ENCODE assay signal across 1 cellular context in genomic region chr19:16118489-16119033, GRCh38.
TF ChIP-seq lines count a peak whose summit lies in the region.

No MANE protein-coding gene starts in this region.

TF ChIP-seq in GM12878, 131 proteins besides CTCF, POLR2A, EP300 and RAD21 (continued from another document):
- TF ChIP-seq, protein P1, sequence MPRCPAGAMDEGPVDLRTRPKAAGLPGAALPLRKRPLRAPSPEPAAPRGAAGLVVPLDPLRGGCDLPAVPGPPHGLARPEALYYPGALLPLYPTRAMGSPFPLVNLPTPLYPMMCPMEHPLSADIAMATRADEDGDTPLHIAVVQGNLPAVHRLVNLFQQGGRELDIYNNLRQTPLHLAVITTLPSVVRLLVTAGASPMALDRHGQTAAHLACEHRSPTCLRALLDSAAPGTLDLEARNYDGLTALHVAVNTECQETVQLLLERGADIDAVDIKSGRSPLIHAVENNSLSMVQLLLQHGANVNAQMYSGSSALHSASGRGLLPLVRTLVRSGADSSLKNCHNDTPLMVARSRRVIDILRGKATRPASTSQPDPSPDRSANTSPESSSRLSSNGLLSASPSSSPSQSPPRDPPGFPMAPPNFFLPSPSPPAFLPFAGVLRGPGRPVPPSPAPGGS (IDR thresholded peaks at IDR 0.05; ENCODE audit: borderline replicate concordance, insufficient read depth, low read depth, low read length, poor library complexity, severe bottlenecking) = peak; percentile 97
- 0 out of 2 replicates have a peak, but pooled peaks have one; percentile 31 for TF ChIP-seq HDGF (IDR thresholded peaks at IDR 0.05)
- 0 out of 4 replicates have a peak, but pooled peaks of 1 of the 2 experiments have one; percentile 65 for TF ChIP-seq SRF (IDR thresholded peaks at IDR 0.05; ENCODE audit: low read depth in 2 of 2, low read length in 2 of 2)
- TF ChIP-seq RUNX3 (IDR thresholded peaks at IDR 0.05; ENCODE audit: low read length) = peak; percentile 95
- peak; percentile 98 for TF ChIP-seq TCF3 (IDR thresholded peaks at IDR 0.05; ENCODE audit: borderline replicate concordance, insufficient read depth, low read depth, low read length)
- TF ChIP-seq CEBPZ (IDR thresholded peaks at IDR 0.05; ENCODE audit: low read depth, low read length) = no peak
- no peak for TF ChIP-seq CHD4 (IDR thresholded peaks at IDR 0.05)
- no peak for TF ChIP-seq USF1 (IDR thresholded peaks at IDR 0.05; ENCODE audit: borderline replicate concordance, extremely low read length, insufficient read depth, low read depth, low read length)
- TF ChIP-seq, protein P2, sequence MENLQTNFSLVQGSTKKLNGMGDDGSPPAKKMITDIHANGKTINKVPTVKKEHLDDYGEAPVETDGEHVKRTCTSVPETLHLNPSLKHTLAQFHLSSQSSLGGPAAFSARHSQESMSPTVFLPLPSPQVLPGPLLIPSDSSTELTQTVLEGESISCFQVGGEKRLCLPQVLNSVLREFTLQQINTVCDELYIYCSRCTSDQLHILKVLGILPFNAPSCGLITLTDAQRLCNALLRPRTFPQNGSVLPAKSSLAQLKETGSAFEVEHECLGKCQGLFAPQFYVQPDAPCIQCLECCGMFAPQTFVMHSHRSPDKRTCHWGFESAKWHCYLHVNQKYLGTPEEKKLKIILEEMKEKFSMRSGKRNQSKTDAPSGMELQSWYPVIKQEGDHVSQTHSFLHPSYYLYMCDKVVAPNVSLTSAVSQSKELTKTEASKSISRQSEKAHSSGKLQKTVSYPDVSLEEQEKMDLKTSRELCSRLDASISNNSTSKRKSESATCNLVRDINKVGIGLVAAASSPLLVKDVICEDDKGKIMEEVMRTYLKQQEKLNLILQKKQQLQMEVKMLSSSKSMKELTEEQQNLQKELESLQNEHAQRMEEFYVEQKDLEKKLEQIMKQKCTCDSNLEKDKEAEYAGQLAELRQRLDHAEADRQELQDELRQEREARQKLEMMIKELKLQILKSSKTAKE (IDR thresholded peaks at IDR 0.05; ENCODE audit: low read depth, poor library complexity, severe bottlenecking) = peak; percentile 87
- TF ChIP-seq MYB (IDR thresholded peaks at IDR 0.05; ENCODE audit: borderline replicate concordance, low read depth, low read length) = peak; percentile 78
- TF ChIP-seq ZBTB11 (CRISPR knock-in tag; IDR thresholded peaks at IDR 0.05) = no peak
- no peak for TF ChIP-seq NFXL1 (IDR thresholded peaks at IDR 0.05; ENCODE audit: borderline replicate concordance)
- no peak; the same call in 1 of the 2 replicates for TF ChIP-seq TCF7 (IDR thresholded peaks at IDR 0.05; ENCODE audit: borderline replicate concordance)
